1 cellular context compared by ENCODE assay signal in the genomic region with DNA sequence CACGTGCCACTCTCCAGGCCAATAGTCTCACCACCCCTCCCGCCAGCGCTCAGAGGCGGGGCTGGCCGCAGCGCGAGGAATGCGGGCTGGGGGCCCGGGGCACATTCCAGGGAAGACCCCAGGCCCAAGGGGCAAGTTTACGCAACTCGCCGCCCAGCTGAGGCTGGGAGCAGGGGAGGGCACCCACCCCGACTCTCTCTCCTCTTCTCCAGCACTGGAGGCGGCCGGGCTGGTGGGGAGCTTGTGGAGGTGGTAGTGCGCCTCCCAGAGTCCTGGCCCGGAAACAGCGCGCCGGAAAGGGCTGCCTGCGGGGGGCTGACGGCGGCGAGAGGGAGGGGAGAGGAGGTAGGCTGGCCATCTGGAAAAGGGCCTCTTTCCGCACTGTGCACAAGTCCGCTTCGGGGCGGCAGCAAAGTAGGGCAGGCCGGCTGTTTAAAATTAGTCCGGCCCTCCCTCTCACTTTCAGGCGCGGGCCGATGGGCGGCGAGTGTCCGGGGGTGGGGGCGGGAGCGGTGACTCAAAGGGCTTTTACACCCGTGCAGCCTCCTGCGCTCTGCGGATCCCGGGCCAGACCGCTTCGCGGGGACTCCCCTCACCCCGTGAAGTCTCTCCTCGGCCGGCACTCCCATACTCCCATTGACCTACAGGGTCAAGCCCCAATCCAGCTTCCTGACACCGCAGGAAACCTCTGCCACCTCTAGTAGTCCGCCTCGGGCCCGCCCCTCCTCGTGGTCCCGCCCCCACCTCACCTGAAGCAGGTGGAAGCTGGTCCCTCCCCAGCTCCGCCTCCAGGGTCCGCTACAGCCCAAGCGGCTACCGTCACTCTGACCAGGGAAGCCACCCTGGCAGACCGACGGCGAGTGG.
TF ChIP-seq lines count a peak whose summit lies in the region.

No MANE protein-coding gene starts in this region.

TF ChIP-seq in SK-N-SH, 30 proteins besides CTCF, POLR2A, EP300 and RAD21:
- TF ChIP-seq, protein P1, sequence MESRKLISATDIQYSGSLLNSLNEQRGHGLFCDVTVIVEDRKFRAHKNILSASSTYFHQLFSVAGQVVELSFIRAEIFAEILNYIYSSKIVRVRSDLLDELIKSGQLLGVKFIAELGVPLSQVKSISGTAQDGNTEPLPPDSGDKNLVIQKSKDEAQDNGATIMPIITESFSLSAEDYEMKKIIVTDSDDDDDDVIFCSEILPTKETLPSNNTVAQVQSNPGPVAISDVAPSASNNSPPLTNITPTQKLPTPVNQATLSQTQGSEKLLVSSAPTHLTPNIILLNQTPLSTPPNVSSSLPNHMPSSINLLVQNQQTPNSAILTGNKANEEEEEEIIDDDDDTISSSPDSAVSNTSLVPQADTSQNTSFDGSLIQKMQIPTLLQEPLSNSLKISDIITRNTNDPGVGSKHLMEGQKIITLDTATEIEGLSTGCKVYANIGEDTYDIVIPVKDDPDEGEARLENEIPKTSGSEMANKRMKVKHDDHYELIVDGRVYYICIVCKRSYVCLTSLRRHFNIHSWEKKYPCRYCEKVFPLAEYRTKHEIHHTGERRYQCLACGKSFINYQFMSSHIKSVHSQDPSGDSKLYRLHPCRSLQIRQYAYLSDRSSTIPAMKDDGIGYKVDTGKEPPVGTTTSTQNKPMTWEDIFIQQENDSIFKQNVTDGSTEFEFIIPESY (IDR thresholded peaks at IDR 0.05; ENCODE audit: borderline replicate concordance, low read depth): no peak
- TF ChIP-seq FOXJ3 (CRISPR knock-in tag; IDR thresholded peaks at IDR 0.05) (no peak), SIN3A (IDR thresholded peaks at IDR 0.05; ENCODE audit: borderline replicate concordance, low read depth, low read length) (0 out of 2 replicates have a peak, but pooled peaks have one; percentile 9), REST (IDR thresholded peaks at IDR 0.05; ENCODE audit: low read depth, low read length) (no peak), ELF1 (IDR thresholded peaks at IDR 0.05) (no peak; the same call in 1 of the 2 replicates), RCOR1 (IDR thresholded peaks at IDR 0.05; ENCODE audit: low read length) (no peak), MEF2A (IDR thresholded peaks at IDR 0.05; ENCODE audit: borderline replicate concordance, low read depth) (no peak), NFIC (IDR thresholded peaks at IDR 0.05; ENCODE audit: borderline replicate concordance) (peak; percentile 40; the same call in 1 of the 2 replicates), POLR2AphosphoS5 (IDR thresholded peaks at IDR 0.05; ENCODE audit: low read depth, low read length) (no peak; the same call in 1 of the 2 replicates), CHD2 (IDR thresholded peaks at IDR 0.05; ENCODE audit: low read length, partially characterized antibody) (no peak), TCF12 (IDR thresholded peaks at IDR 0.05) (peak; percentile 38; the same call in 1 of the 2 replicates), RXRA (IDR thresholded peaks at IDR 0.05; ENCODE audit: borderline replicate concordance, low read depth) (no peak), NRF1 (IDR thresholded peaks at IDR 0.05; ENCODE audit: low read depth, low read length) (0 out of 2 replicates have a peak, but pooled peaks have one; percentile 5), MXI1 (IDR thresholded peaks at IDR 0.05; ENCODE audit: low read depth, low read length) (peak; percentile 53; the same call in 1 of the 2 replicates), GABPA (IDR thresholded peaks at IDR 0.05; ENCODE audit: low read depth) (peak; percentile 73), USF1 (IDR thresholded peaks at IDR 0.05; ENCODE audit: borderline replicate concordance, low read depth) (peak; percentile 84), RFX5 (IDR thresholded peaks at IDR 0.05; ENCODE audit: low read length) (no peak), TAF1 (IDR thresholded peaks at IDR 0.05; ENCODE audit: borderline replicate concordance, low read depth, low read length) (peak; percentile 34; the same call in 1 of the 2 replicates), TEAD4 (IDR thresholded peaks at IDR 0.05; ENCODE audit: borderline replicate concordance, insufficient read depth) (peak; percentile 64; the same call in 1 of the 2 replicates), USF2 (IDR thresholded peaks at IDR 0.05; ENCODE audit: borderline replicate concordance, low read depth, low read length) (no peak), MAX (IDR thresholded peaks at IDR 0.05; ENCODE audit: low read depth) (peak; percentile 86), YY1 (IDR thresholded peaks at IDR 0.05; ENCODE audit: low read depth) (no peak), JUND (IDR thresholded peaks at IDR 0.05) (no peak), FOSL2 (IDR thresholded peaks at IDR 0.05; ENCODE audit: borderline replicate concordance, low read depth) (no peak), IRF3 (IDR thresholded peaks at IDR 0.05; ENCODE audit: low read depth, low read length) (no peak), FOXM1 (IDR thresholded peaks at IDR 0.05; ENCODE audit: low read depth) (no peak; the same call in 1 of the 2 replicates), PBX3 (IDR thresholded peaks at IDR 0.05) (peak; percentile 8; the same call in 1 of the 2 replicates), GATA2 (CRISPR knock-in tag; IDR thresholded peaks at IDR 0.05) (no peak), EZH2phosphoT487 (IDR thresholded peaks at IDR 0.05; ENCODE audit: borderline replicate concordance, low read depth) (no peak), SMC3 (IDR thresholded peaks at IDR 0.05; ENCODE audit: low read depth, low read length) (no peak; the same call in 1 of the 2 replicates)
